Comparison of ENCODE assay signal across 27 cellular contexts in the genomic region with DNA sequence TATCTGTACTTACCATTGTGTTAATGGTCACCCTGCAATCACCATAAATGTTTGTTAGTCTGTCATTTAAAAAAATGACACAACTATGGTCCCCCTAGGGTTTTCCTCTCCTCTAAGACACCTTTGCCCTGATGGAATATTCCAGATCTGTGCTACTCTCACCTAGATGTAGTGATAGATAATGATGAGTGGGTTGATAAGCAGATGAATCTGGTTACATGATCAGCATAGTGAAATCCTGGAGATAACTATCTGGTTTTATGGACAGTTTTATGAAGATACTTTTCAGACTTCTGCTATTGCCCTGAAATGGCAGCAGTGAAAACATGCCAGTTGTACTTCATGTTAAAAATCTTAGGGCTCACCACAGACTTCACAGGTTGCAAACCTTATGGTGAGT.
"Had no signal": no experiment of that assay in that cellular context is flagged by ENCODE, and none has a peak within 500 bp of the region (broad histone marks: within the 10 kb centered on the region; RNA-seq: fewer than 3 reads in every experiment).

No MANE protein-coding gene starts in this region.

- H3K27me3 Mint-ChIP-seq: stimulated activated memory B cell treated with anti-CD40 and anti-IgM and Interleukin-4, amounts not matched to agents 10 μg/mL and 1 μg/mL and 100 μg/mL, for 72 hours; stimulated activated naive B cell treated with anti-CD40 and anti-IgM and Interleukin-4, amounts not matched to agents 10 μg/mL and 1 μg/mL and 100 μg/mL, for 72 hours; stimulated activated naive CD8-positive, alpha-beta T cell treated with anti-CD3 and anti-CD28 coated beads, Interleukin-15, amount 100 ng/mL, for 72 hours; stimulated activated naive CD8-positive, alpha-beta T cell treated with anti-CD3 and anti-CD28 coated beads, Interleukin-15, Interleukin-2, amounts not matched to agents 100 ng/mL and 50 ng/mL, for 24 hours had no signal

- H3K27ac Mint-ChIP-seq: stimulated activated effector memory CD8-positive, alpha-beta T cell treated with anti-CD3 and anti-CD28 coated beads, Interleukin-12 subunit alpha, Interleukin-12 subunit beta, amount 100 ng/mL, for 72 hours; stimulated activated memory B cell treated with anti-CD40 and anti-IgM and Interleukin-4, amounts not matched to agents 10 μg/mL and 1 μg/mL and 100 μg/mL, for 72 hours; stimulated activated naive B cell treated with anti-CD40 and anti-IgM and Interleukin-4, amounts not matched to agents 10 μg/mL and 1 μg/mL and 100 μg/mL, for 72 hours; stimulated activated naive CD8-positive, alpha-beta T cell treated with anti-CD3 and anti-CD28 coated beads, Interleukin-15, Interleukin-2, amounts not matched to agents 100 ng/mL and 50 ng/mL, for 24 hours; type B pancreatic cell had no signal

- H3K9me3 Mint-ChIP-seq: stimulated activated effector memory CD8-positive, alpha-beta T cell treated with anti-CD3 and anti-CD28 coated beads, Interleukin-12 subunit alpha, Interleukin-12 subunit beta, amount 100 ng/mL, for 72 hours; stimulated activated memory B cell treated with anti-CD40 and anti-IgM and Interleukin-4, amounts not matched to agents 10 μg/mL and 1 μg/mL and 100 μg/mL, for 72 hours; stimulated activated naive B cell treated with anti-CD40 and anti-IgM and Interleukin-4, amounts not matched to agents 10 μg/mL and 1 μg/mL and 100 μg/mL, for 72 hours; stimulated activated naive CD8-positive, alpha-beta T cell treated with anti-CD3 and anti-CD28 coated beads, Interleukin-15, Interleukin-2, amounts not matched to agents 100 ng/mL and 50 ng/mL, for 24 hours; type B pancreatic cell had no signal

- DNase-seq: stimulated activated CD4-positive, alpha-beta T cell treated with anti-CD3 and anti-CD28 coated beads, Interleukin-2, amount 100 ng/mL, for 48 hours; stimulated activated CD4-positive, alpha-beta T cell treated with anti-CD3 and anti-CD28 coated beads, Interleukin-4, amount 100 ng/mL, for 1 hour; stimulated activated CD4-positive, alpha-beta T cell treated with anti-CD3 and anti-CD28 coated beads, Interleukin-4, amount 100 ng/mL, for 24 hours; stimulated activated CD4-positive, alpha-beta T cell treated with anti-CD3 and anti-CD28 coated beads, Interleukin-4, amount 100 ng/mL, for 4 hours; stimulated activated CD8-positive, alpha-beta memory T cell treated with anti-CD3 and anti-CD28 coated beads, Interleukin-4, amount 100 ng/mL, for 48 hours; stimulated activated naive B cell treated with anti-CD40 and anti-IgM and Interleukin-4, amounts not matched to agents 10 μg/mL and 1 μg/mL and 100 μg/mL, for 72 hours; stimulated activated naive CD4-positive, alpha-beta T cell; stimulated activated naive CD4-positive, alpha-beta T cell treated with Interleukin-2 at 50 U/mL for 16 hours; stimulated activated naive CD8-positive, alpha-beta T cell treated with anti-CD3 and anti-CD28 coated beads, Interleukin-15, amount 100 ng/mL, for 72 hours; stimulated activated naive CD8-positive, alpha-beta T cell treated with anti-CD3 and anti-CD28 coated beads, Interleukin-15, Interleukin-2, amounts not matched to agents 100 U/mL and 50 U/mL, for 24 hours; stomach; testis; thyroid gland; tibial artery; transverse colon; trophoblast cell; upper lobe of left lung; upper lobe of right lung; uterus had no signal

- ATAC-seq: stimulated activated effector memory CD8-positive, alpha-beta T cell treated with anti-CD3 and anti-CD28 coated beads, Interleukin-12 subunit alpha, Interleukin-12 subunit beta, amount 100 ng/mL, for 72 hours; stimulated activated memory B cell treated with anti-CD40 and anti-IgM and Interleukin-4, amounts not matched to agents 10 μg/mL and 1 μg/mL and 100 μg/mL, for 72 hours; stimulated activated naive B cell treated with anti-CD40 and anti-IgM and Interleukin-4, amounts not matched to agents 10 μg/mL and 1 μg/mL and 100 μg/mL, for 72 hours; stimulated activated naive CD8-positive, alpha-beta T cell treated with anti-CD3 and anti-CD28 coated beads, Interleukin-15, amount 100 ng/mL, for 72 hours; stimulated activated naive CD8-positive, alpha-beta T cell treated with anti-CD3 and anti-CD28 coated beads, Interleukin-15, Interleukin-2, amounts not matched to agents 100 U/mL and 50 U/mL, for 24 hours; upper lobe of right lung had no signal

- H3K9me3 ChIP-seq: stomach, suprapubic skin, testis, thoracic aorta, thyroid gland, tibial artery, tibial nerve, transverse colon, upper lobe of left lung, upper lobe of right lung, uterus, vagina had no signal

- H3K4me1 Mint-ChIP-seq: stimulated activated effector memory CD8-positive, alpha-beta T cell treated with anti-CD3 and anti-CD28 coated beads, Interleukin-12 subunit alpha, Interleukin-12 subunit beta, amount 100 ng/mL, for 72 hours; stimulated activated memory B cell treated with anti-CD40 and anti-IgM and Interleukin-4, amounts not matched to agents 10 μg/mL and 1 μg/mL and 100 μg/mL, for 72 hours; stimulated activated naive B cell treated with anti-CD40 and anti-IgM and Interleukin-4, amounts not matched to agents 10 μg/mL and 1 μg/mL and 100 μg/mL, for 72 hours; stimulated activated naive CD8-positive, alpha-beta T cell treated with anti-CD3 and anti-CD28 coated beads, Interleukin-15, amount 100 ng/mL, for 72 hours had no signal

- H3K4me3 Mint-ChIP-seq: stimulated activated effector memory CD8-positive, alpha-beta T cell treated with anti-CD3 and anti-CD28 coated beads, Interleukin-12 subunit alpha, Interleukin-12 subunit beta, amount 100 ng/mL, for 72 hours; stimulated activated memory B cell treated with anti-CD40 and anti-IgM and Interleukin-4, amounts not matched to agents 10 μg/mL and 1 μg/mL and 100 μg/mL, for 72 hours; stimulated activated naive B cell treated with anti-CD40 and anti-IgM and Interleukin-4, amounts not matched to agents 10 μg/mL and 1 μg/mL and 100 μg/mL, for 72 hours; stimulated activated naive CD8-positive, alpha-beta T cell treated with anti-CD3 and anti-CD28 coated beads, Interleukin-15, amount 100 ng/mL, for 72 hours; stimulated activated naive CD8-positive, alpha-beta T cell treated with anti-CD3 and anti-CD28 coated beads, Interleukin-15, Interleukin-2, amounts not matched to agents 100 ng/mL and 50 ng/mL, for 24 hours; type B pancreatic cell had no signal

- H3K27ac ChIP-seq: stomach, suprapubic skin, testis, thoracic aorta, thyroid gland, tibial artery, tibial nerve, transverse colon, upper lobe of left lung, upper lobe of right lung, uterus, vagina had no signal

- H3K36me3 Mint-ChIP-seq: stimulated activated effector memory CD8-positive, alpha-beta T cell treated with anti-CD3 and anti-CD28 coated beads, Interleukin-12 subunit alpha, Interleukin-12 subunit beta, amount 100 ng/mL, for 72 hours; stimulated activated memory B cell treated with anti-CD40 and anti-IgM and Interleukin-4, amounts not matched to agents 10 μg/mL and 1 μg/mL and 100 μg/mL, for 72 hours; stimulated activated naive B cell treated with anti-CD40 and anti-IgM and Interleukin-4, amounts not matched to agents 10 μg/mL and 1 μg/mL and 100 μg/mL, for 72 hours; type B pancreatic cell had no signal
